ENCODE assay signal across 25 cellular contexts in genomic region chr20:481167-481566, GRCh38. TPM values are rescaled to one million over a fixed set of nuclear protein-coding genes. Genes with fewer than 3 reads are reported as not detected.
DNase-seq lines count a peak whose midpoint lies in the region; ATAC-seq and TF ChIP-seq lines count a peak whose summit lies in the region.
"Had no signal": no experiment of that assay in that cellular context is flagged by ENCODE, and none has a peak within 500 bp of the region (broad histone marks: within the 10 kb centered on the region; RNA-seq: fewer than 3 reads in every experiment).

No MANE protein-coding gene starts in this region.

- H3K9ac ChIP-seq in Loucy (ENCODE audit: low read depth, low read length, poor library complexity, severe bottlenecking): no peak overlapping the region
- H3K9ac ChIP-seq: GM23248 had no signal

- peak overlapping the region; percentile 20 for H3K4me3 ChIP-seq in CD4-positive, CD25-positive, alpha-beta regulatory T cell (ENCODE audit: low read depth, low read length)
- no peak overlapping the region for H3K4me3 ChIP-seq in Loucy (ENCODE audit: low read length, poor library complexity, severe bottlenecking)
- H3K4me3 ChIP-seq: GM12878, GM23248, MG63, PC-9 had no signal

- ATAC-seq in activated T-cell treated with anti-CD3 and anti-CD28 coated beads, Interleukin-2, amount 50 U/mL, for 4 hours: no peak
- peak; percentile 85 to 90 for ATAC-seq in CD4-positive, CD25-positive, alpha-beta regulatory T cell (ENCODE audit: low read depth in 2 of 2)
- peak; percentile 90 for ATAC-seq in activated naive CD8-positive, alpha-beta T cell treated with anti-CD3 and anti-CD28 coated beads, Interleukin-2, amount 10 ng/mL, durations not matched to agents 7 days and 5 days (ENCODE audit: low read depth)
- ATAC-seq: GM12878, HCT116 had no signal

- no peaks in the 10 kb centered on the region for H3K9me3 ChIP-seq in CD4-positive, CD25-positive, alpha-beta regulatory T cell (ENCODE audit: control insufficient read depth in 2 of 2, low read length in 2 of 2)
- no peaks in the 10 kb centered on the region for H3K9me3 ChIP-seq in Loucy (ENCODE audit: insufficient read depth, low read depth, low read length)
- H3K9me3 ChIP-seq: MG63 had no signal

- H3K79me2 ChIP-seq in Loucy (ENCODE audit: insufficient read depth, low read length): no peaks in the 10 kb centered on the region

- H3K4me3 Mint-ChIP-seq in activated T-cell treated with anti-CD3 and anti-CD28 coated beads, Interleukin-2, amount 50 U/mL, for 24 hours: no peak overlapping the region
- no peak overlapping the region for H3K4me3 Mint-ChIP-seq in activated T-cell treated with anti-CD3 and anti-CD28 coated beads, Interleukin-2, amount 50 U/mL, for 4 hours
- H3K4me3 Mint-ChIP-seq in CD4-positive, CD25-positive, alpha-beta regulatory T cell: peak overlapping the region in 1 of 4 donors; percentile 38
- peak overlapping the region; percentile 24 for H3K4me3 Mint-ChIP-seq in activated naive CD8-positive, alpha-beta T cell treated with anti-CD3 and anti-CD28 coated beads, Interleukin-2, amount 10 ng/mL, durations not matched to agents 7 days and 5 days

- no peaks in the 10 kb centered on the region for H3K27me3 ChIP-seq in CD4-positive, CD25-positive, alpha-beta regulatory T cell (ENCODE audit: control insufficient read depth, insufficient read depth, low read length)
- no peaks in the 10 kb centered on the region for H3K27me3 ChIP-seq in Loucy (ENCODE audit: insufficient read depth, low read length, poor library complexity, severe bottlenecking)
- H3K27me3 ChIP-seq: MG63 had no signal

- peak overlapping the region; percentile 7 for H3K4me2 ChIP-seq in Loucy (ENCODE audit: low read depth, low read length, poor library complexity, severe bottlenecking)
- H3K4me2 ChIP-seq: PC-9 had no signal

- H3K4me1 Mint-ChIP-seq in activated T-cell treated with anti-CD3 and anti-CD28 coated beads, Interleukin-2, amount 50 U/mL, for 24 hours (ENCODE audit: low read depth): peaks cover 18% of the 10 kb centered on the region
- H3K4me1 Mint-ChIP-seq in activated T-cell treated with anti-CD3 and anti-CD28 coated beads, Interleukin-2, amount 50 U/mL, for 4 hours (ENCODE audit: low read depth): peaks cover 19% of the 10 kb centered on the region
- peaks cover 6 to 41% (median 27%) of the 10 kb centered on the region in 4 donors for H3K4me1 Mint-ChIP-seq in CD4-positive, CD25-positive, alpha-beta regulatory T cell
- H3K4me1 Mint-ChIP-seq in activated naive CD8-positive, alpha-beta T cell treated with anti-CD3 and anti-CD28 coated beads, Interleukin-2, amount 10 ng/mL, durations not matched to agents 7 days and 5 days: peaks cover 26% of the 10 kb centered on the region

- H3K27me3 Mint-ChIP-seq in activated T-cell treated with anti-CD3 and anti-CD28 coated beads, Interleukin-2, amount 50 U/mL, for 24 hours: no peaks in the 10 kb centered on the region
- no peaks in the 10 kb centered on the region for H3K27me3 Mint-ChIP-seq in activated T-cell treated with anti-CD3 and anti-CD28 coated beads, Interleukin-2, amount 50 U/mL, for 4 hours (ENCODE audit: low read depth)
- no peaks in the 10 kb centered on the region for H3K27me3 Mint-ChIP-seq in CD4-positive, CD25-positive, alpha-beta regulatory T cell
- no peaks in the 10 kb centered on the region for H3K27me3 Mint-ChIP-seq in activated naive CD8-positive, alpha-beta T cell treated with anti-CD3 and anti-CD28 coated beads, Interleukin-2, amount 10 ng/mL, durations not matched to agents 7 days and 5 days

- H4K20me1 ChIP-seq in Loucy (ENCODE audit: insufficient read depth, low read length, poor library complexity, severe bottlenecking): peaks cover 12% of the 10 kb centered on the region

- H3F3A ChIP-seq in Loucy (ENCODE audit: low read depth): no peaks in the 10 kb centered on the region

- H3K4me1 ChIP-seq in CD4-positive, CD25-positive, alpha-beta regulatory T cell (ENCODE audit: control insufficient read depth, insufficient read depth, low read length, poor library complexity, severe bottlenecking): peaks cover 12% of the 10 kb centered on the region
- peaks cover 14% of the 10 kb centered on the region for H3K4me1 ChIP-seq in Loucy (ENCODE audit: insufficient read depth, low read length, poor library complexity, severe bottlenecking)

- no peaks in the 10 kb centered on the region for H3K9me3 Mint-ChIP-seq in activated T-cell treated with anti-CD3 and anti-CD28 coated beads, Interleukin-2, amount 50 U/mL, for 24 hours
- no peaks in the 10 kb centered on the region for H3K9me3 Mint-ChIP-seq in activated T-cell treated with anti-CD3 and anti-CD28 coated beads, Interleukin-2, amount 50 U/mL, for 4 hours
- H3K9me3 Mint-ChIP-seq in CD4-positive, CD25-positive, alpha-beta regulatory T cell: no peaks in the 10 kb centered on the region
- H3K9me3 Mint-ChIP-seq in activated naive CD8-positive, alpha-beta T cell treated with anti-CD3 and anti-CD28 coated beads, Interleukin-2, amount 10 ng/mL, durations not matched to agents 7 days and 5 days: no peaks in the 10 kb centered on the region

- POLR2A ChIA-PET in activated naive CD8-positive, alpha-beta T cell treated with anti-CD3 and anti-CD28 coated beads, Interleukin-2, amount 10 ng/mL, durations not matched to agents 7 days and 5 days (lab: Charles Lee): no interaction called here

- no peaks in the 10 kb centered on the region for H3K9me2 ChIP-seq in Loucy (replicated peaks; ENCODE audit: low read depth, low read length)

- peak overlapping the region; percentile 22 for H3K27ac Mint-ChIP-seq in activated T-cell treated with anti-CD3 and anti-CD28 coated beads, Interleukin-2, amount 50 U/mL, for 24 hours
- H3K27ac Mint-ChIP-seq in CD4-positive, CD25-positive, alpha-beta regulatory T cell: peak overlapping the region in 2 of 3 donors; percentile 72 to 85
- peak overlapping the region; percentile 75 for H3K27ac Mint-ChIP-seq in activated naive CD8-positive, alpha-beta T cell treated with anti-CD3 and anti-CD28 coated beads, Interleukin-2, amount 10 ng/mL, durations not matched to agents 7 days and 5 days

- peaks cover 90% of the 10 kb centered on the region for H3K36me3 Mint-ChIP-seq in activated T-cell treated with anti-CD3 and anti-CD28 coated beads, Interleukin-2, amount 50 U/mL, for 24 hours (ENCODE audit: low read depth)
- peaks cover 35% of the 10 kb centered on the region for H3K36me3 Mint-ChIP-seq in activated T-cell treated with anti-CD3 and anti-CD28 coated beads, Interleukin-2, amount 50 U/mL, for 4 hours (ENCODE audit: insufficient read depth)
- H3K36me3 Mint-ChIP-seq in CD4-positive, CD25-positive, alpha-beta regulatory T cell: peaks cover 35% of the 10 kb centered on the region
- peaks cover 21% of the 10 kb centered on the region for H3K36me3 Mint-ChIP-seq in activated naive CD8-positive, alpha-beta T cell treated with anti-CD3 and anti-CD28 coated beads, Interleukin-2, amount 10 ng/mL, durations not matched to agents 7 days and 5 days

- H3K36me3 ChIP-seq in CD4-positive, CD25-positive, alpha-beta regulatory T cell (ENCODE audit: control insufficient read depth, insufficient read depth, low read length): peaks cover 32% of the 10 kb centered on the region
- H3K36me3 ChIP-seq in Loucy (ENCODE audit: insufficient read depth, low read length): peaks cover 67% of the 10 kb centered on the region; the same call in 1 of the 2 replicates

- DNase-seq in activated T-cell treated with anti-CD3 and anti-CD28 coated beads, Interleukin-2, amount 50 U/mL, for 24 hours: no peak
- no peak for DNase-seq in activated T-cell treated with anti-CD3 and anti-CD28 coated beads, Interleukin-2, amount 50 U/mL, for 4 hours
- peak in 2 of 3 donors; percentile 36 to 83 for DNase-seq in CD4-positive, CD25-positive, alpha-beta regulatory T cell
- no peak for DNase-seq in activated naive CD8-positive, alpha-beta T cell treated with anti-CD3 and anti-CD28 coated beads, Interleukin-2, amount 10 ng/mL, durations not matched to agents 7 days and 5 days
- DNase-seq in NCI-H2029 treated with DMSO at 0.1 percent for 48 hours (lab: John Stamatoyannopoulos, UW) (no peak), cortex of kidney (lab: John Stamatoyannopoulos, UW) (no peak), germinal center (ENCODE audit: low spot score) (no peak)
- DNase-seq: C1 segment of cervical spinal cord, COR-L47, DMS 273 treated with DMSO at 0.1 percent for 48 hours, GM23248, IMR-90, Karpas-422, MG63, NCI-H1048, NCI-H1436, NCI-H1930, NCI-H345, NCI-H524 treated with DMSO at 0.1 percent for 48 hours, PC-9, SIG-M5 had no signal

- peak overlapping the region; percentile 49 for H3K27ac ChIP-seq in CD4-positive, CD25-positive, alpha-beta regulatory T cell (ENCODE audit: insufficient read depth, low read length, poor library complexity, severe bottlenecking)
- H3K27ac ChIP-seq: GM23248, PC-9, RWPE1 had no signal

- no peak for TF ChIP-seq CTCF in Loucy (conservative IDR thresholded peaks at IDR 0.05; ENCODE audit: low read length)

- no peak overlapping the region for H2AFZ ChIP-seq in Loucy (ENCODE audit: low read length)
- H2AFZ ChIP-seq: GM23248, PC-9 had no signal

RNA-seq across cellular contexts. Expression of gene TBC1D20, which starts 18.8 kb away (rescaled TPM):
- total RNA-seq in activated T-cell treated with anti-CD3 and anti-CD28 coated beads, Interleukin-2, amount 50 U/mL, for 4 hours: 10 to 100 TPM; 21.2 to 25.5 (median 23.9) TPM
- 30.2 TPM for total RNA-seq in CD4-positive, CD25-positive, alpha-beta regulatory T cell
- polyA plus RNA-seq in CD4-positive, CD25-positive, alpha-beta regulatory T cell: 10 to 100 TPM; 16.4 to 23.2 (median 18.2) TPM
- 10 to 100 TPM; 36.8 to 38.0 TPM for total RNA-seq in activated naive CD8-positive, alpha-beta T cell treated with anti-CD3 and anti-CD28 coated beads, Interleukin-2, amount 10 ng/mL, durations not matched to agents 7 days and 5 days

Comparison
In these comparisons a context has a peak if more than half of its experiments do, and no peak if none do; other contexts are left out.
1. DNase-seq: peak in CD4-positive, CD25-positive, alpha-beta regulatory T cell (2 of 3); none in activated T-cell treated with anti-CD3 and anti-CD28 coated beads, Interleukin-2, amount 50 U/mL, for 24 hours (single experiment), activated T-cell treated with anti-CD3 and anti-CD28 coated beads, Interleukin-2, amount 50 U/mL, for 4 hours (single experiment), activated naive CD8-positive, alpha-beta T cell treated with anti-CD3 and anti-CD28 coated beads, Interleukin-2, amount 10 ng/mL, durations not matched to agents 7 days and 5 days (single experiment), NCI-H2029 treated with DMSO at 0.1 percent for 48 hours (single experiment), cortex of kidney (single experiment) and germinal center (single experiment).
2. H3K27ac Mint-ChIP-seq: peak in every context shown above with its lines; median percentile 78 in CD4-positive, CD25-positive, alpha-beta regulatory T cell; 75 in activated naive CD8-positive, alpha-beta T cell treated with anti-CD3 and anti-CD28 coated beads, Interleukin-2, amount 10 ng/mL, durations not matched to agents 7 days and 5 days; 22 in activated T-cell treated with anti-CD3 and anti-CD28 coated beads, Interleukin-2, amount 50 U/mL, for 24 hours.
3. ATAC-seq: peak in CD4-positive, CD25-positive, alpha-beta regulatory T cell (2 of 2) and activated naive CD8-positive, alpha-beta T cell treated with anti-CD3 and anti-CD28 coated beads, Interleukin-2, amount 10 ng/mL, durations not matched to agents 7 days and 5 days (single experiment); none in activated T-cell treated with anti-CD3 and anti-CD28 coated beads, Interleukin-2, amount 50 U/mL, for 4 hours (0 of 2).